1 cellular context compared by ENCODE assay signal in genomic region chr12:108793756-108794441, GRCh38.
A peak's percentile ranks its signal among the peaks of the same experiment; 100 is the strongest.
TF ChIP-seq lines count a peak whose summit lies in the region.

No MANE protein-coding gene starts in this region.

TF ChIP-seq in HepG2, 621 proteins besides CTCF, POLR2A, EP300 and RAD21 (continued from another document and continues in another):
- TF ChIP-seq RERE (CRISPR knock-in tag; IDR thresholded peaks at IDR 0.05; ENCODE audit: low read depth) (no peak), ZNF883 (CRISPR knock-in tag; IDR thresholded peaks at IDR 0.05; ENCODE audit: not compliant biosample characterization) (no peak), SRY (CRISPR knock-in tag; IDR thresholded peaks at IDR 0.05) (no peak), ZBED4 (CRISPR knock-in tag; IDR thresholded peaks at IDR 0.05; ENCODE audit: borderline replicate concordance) (no peak), SSRP1 (CRISPR knock-in tag; IDR thresholded peaks at IDR 0.05) (no peak), ATF4 (CRISPR knock-in tag; IDR thresholded peaks at IDR 0.05) (no peak), MIER2 (CRISPR knock-in tag; IDR thresholded peaks at IDR 0.05) (0 out of 2 replicates have a peak, but pooled peaks have one; percentile 18), ZHX1 (CRISPR knock-in tag; IDR thresholded peaks at IDR 0.05; ENCODE audit: low read depth) (no peak), HNF4A (CRISPR knock-in tag; IDR thresholded peaks at IDR 0.05) (peak; percentile 28; the same call in 1 of the 2 replicates), ZNF33A (CRISPR knock-in tag; IDR thresholded peaks at IDR 0.05; ENCODE audit: borderline replicate concordance) (no peak), ZNF292 (CRISPR knock-in tag; IDR thresholded peaks at IDR 0.05; ENCODE audit: borderline replicate concordance, low read depth) (peak; percentile 39; the same call in 1 of the 2 replicates), SMC3 (IDR thresholded peaks at IDR 0.05; ENCODE audit: low read length) (0 out of 2 replicates have a peak, but pooled peaks have one; percentile 30), DR1 (CRISPR knock-in tag; IDR thresholded peaks at IDR 0.05) (no peak), ZNF780A (CRISPR knock-in tag; IDR thresholded peaks at IDR 0.05) (no peak), HMGXB3 (CRISPR knock-in tag; IDR thresholded peaks at IDR 0.05; ENCODE audit: borderline replicate concordance) (no peak), IKZF4 (CRISPR knock-in tag; IDR thresholded peaks at IDR 0.05; ENCODE audit: borderline replicate concordance, low read depth, not compliant biosample characterization) (no peak), ZNF777 (CRISPR knock-in tag; IDR thresholded peaks at IDR 0.05) (no peak), CSRNP2 (CRISPR knock-in tag; conservative IDR thresholded peaks at IDR 0.05; ENCODE audit: low read depth) (no peak), ZNF280D (CRISPR knock-in tag; IDR thresholded peaks at IDR 0.05) (no peak), TSC22D2 (CRISPR knock-in tag; IDR thresholded peaks at IDR 0.05; ENCODE audit: borderline replicate concordance) (no peak), ZC3H13 (CRISPR knock-in tag; IDR thresholded peaks at IDR 0.05) (no peak), ZNF510 (CRISPR knock-in tag; IDR thresholded peaks at IDR 0.05; ENCODE audit: low read depth) (no peak), ZNF607 (CRISPR knock-in tag; IDR thresholded peaks at IDR 0.05; ENCODE audit: borderline replicate concordance) (no peak), NR2F2 (IDR thresholded peaks at IDR 0.05; ENCODE audit: borderline replicate concordance, low read depth) (no peak), ZNF605 (CRISPR knock-in tag; IDR thresholded peaks at IDR 0.05) (no peak), IRF2 (CRISPR knock-in tag; IDR thresholded peaks at IDR 0.05) (no peak), SKI (IDR thresholded peaks at IDR 0.05; ENCODE audit: partially characterized antibody) (peak; percentile 67), THAP8 (CRISPR knock-in tag; IDR thresholded peaks at IDR 0.05; ENCODE audit: borderline replicate concordance) (no peak), ZBTB25 (CRISPR knock-in tag; IDR thresholded peaks at IDR 0.05) (no peak), HDAC2 (CRISPR knock-in tag; IDR thresholded peaks at IDR 0.05) (peak; percentile 57; the same call in 1 of the 2 replicates)
